8 cellular contexts compared by ENCODE assay signal in genomic region chr17:45161288-45162021, GRCh38. TPM values are rescaled to one million over a fixed set of nuclear protein-coding genes. Genes with fewer than 3 reads are reported as not detected.
DNase-seq lines count a peak whose midpoint lies in the region; ATAC-seq and TF ChIP-seq lines count a peak whose summit lies in the region.

Gene HEXIM2, plus strand, starts transcription at chr17:45161875. Its CDS starts 919 bp downstream, at chr17:45162794.

- no peaks in the 10 kb centered on the region for H3K9me3 ChIP-seq in mucosa of descending colon

- H3K4me1 ChIP-seq in mucosa of descending colon (ENCODE audit: low read depth), result peaks cover 35% of the 10 kb centered on the region

- no peak for TF ChIP-seq CTCF in epithelial cell of proximal tubule (conservative IDR thresholded peaks at IDR 0.05; ENCODE audit: low read depth, low read length)
- TF ChIP-seq CTCF in mucosa of descending colon (IDR thresholded peaks at IDR 0.05), result no peak

- peak; percentile 65; the same call in 1 of the 2 replicates for TF ChIP-seq EP300 in Ishikawa (IDR thresholded peaks at IDR 0.05; ENCODE audit: borderline replicate concordance)

- peak; percentile 99 for DNase-seq in DMS153 treated with DMSO at 0.1 percent for 48 hours (lab: John Stamatoyannopoulos, UW; ENCODE audit: unreplicated experiment)
- DNase-seq in OCI-M2 (lab: John Stamatoyannopoulos, UW; ENCODE audit: unreplicated experiment), result peak; percentile 94
- peak; percentile 99 for DNase-seq in activated T-cell treated with anti-CD3 and anti-CD28 coated beads, Interleukin-2, amount 50 U/mL, for 1 hour
- DNase-seq in epithelial cell of proximal tubule (ENCODE audit: low read depth), result peak; percentile 99
- peak; percentile 98 to 99 (median 98) for DNase-seq in mucosa of descending colon
- peak; percentile 91 to 95 for DNase-seq in stimulated activated CD8-positive, alpha-beta memory T cell treated with anti-CD3 and anti-CD28 coated beads, Interleukin-4, amount 100 ng/mL, for 1 hour (ENCODE audit: low read depth in 2 of 2, low spot score in 1 of 2)

- peaks cover 3% of the 10 kb centered on the region for H3K36me3 ChIP-seq in mucosa of descending colon (ENCODE audit: low read depth)

- intact Hi-C loops in mucosa of descending colon (cut with DNase I, micrococcal nuclease), result no loop called here

- H3K4me3 ChIP-seq in epithelial cell of proximal tubule (ENCODE audit: low read depth, low read length), result peak within 1 kb of the TSS; percentile 99
- H3K4me3 ChIP-seq in mucosa of descending colon, result peak within 1 kb of the TSS; percentile 98

- TF ChIP-seq RAD21 in Ishikawa (IDR thresholded peaks at IDR 0.05; ENCODE audit: low read depth), result peak; percentile 1; the same call in 1 of the 2 replicates

- ATAC-seq in GM21619 (IDR thresholded peaks at IDR 0.05; ENCODE audit: unreplicated experiment) (peak; percentile 81), mucosa of descending colon (peak; percentile 96)

TF ChIP-seq in Ishikawa, 13 proteins besides CTCF, POLR2A, EP300 and RAD21:
- TF ChIP-seq CREB1 (IDR thresholded peaks at IDR 0.05; ENCODE audit: low read depth) (no peak; the same call in none of the 2 replicates), TEAD4 (IDR thresholded peaks at IDR 0.05) (peak; percentile 55), CEBPB (IDR thresholded peaks at IDR 0.05) (no peak; the same call in 1 of the 2 replicates), MAX (IDR thresholded peaks at IDR 0.05) (peak; percentile 67), ZBTB7A (IDR thresholded peaks at IDR 0.05; ENCODE audit: low read depth) (peak; percentile 54; the same call in 1 of the 2 replicates), EGR1 (IDR thresholded peaks at IDR 0.05) (peak; percentile 82), NFIC (IDR thresholded peaks at IDR 0.05) (peak; percentile 64; the same call in 1 of the 2 replicates), FOXM1 (IDR thresholded peaks at IDR 0.05; ENCODE audit: borderline replicate concordance, low read depth) (peak; percentile 51; the same call in 1 of the 2 replicates), YY1 (IDR thresholded peaks at IDR 0.05; ENCODE audit: low read depth) (peak; percentile 99), TCF12 (IDR thresholded peaks at IDR 0.05; ENCODE audit: low read depth) (peak; percentile 76), TAF1 (IDR thresholded peaks at IDR 0.05; ENCODE audit: low read depth) (peak; percentile 100), USF1 (IDR thresholded peaks at IDR 0.05) (no peak), REST (IDR thresholded peaks at IDR 0.05; ENCODE audit: low read depth) (peak; percentile 39; the same call in 1 of the 2 replicates)

RNA-seq across cellular contexts. Expression of gene HEXIM2, which starts in this region (rescaled TPM):
- 3.0 and 6.1 TPM in 2 replicates for total RNA-seq in epithelial cell of proximal tubule
- 1 to 10 TPM; 3.9 to 9.6 (median 4.5) TPM for total RNA-seq in mucosa of descending colon

Comparison
In these comparisons a context has a peak if more than half of its experiments do, and no peak if none do; other contexts are left out.
1. Peak in every context shown above with its lines: DNase-seq, ATAC-seq and H3K4me3 ChIP-seq.